18 cellular contexts compared by ENCODE assay signal in the genomic region with DNA sequence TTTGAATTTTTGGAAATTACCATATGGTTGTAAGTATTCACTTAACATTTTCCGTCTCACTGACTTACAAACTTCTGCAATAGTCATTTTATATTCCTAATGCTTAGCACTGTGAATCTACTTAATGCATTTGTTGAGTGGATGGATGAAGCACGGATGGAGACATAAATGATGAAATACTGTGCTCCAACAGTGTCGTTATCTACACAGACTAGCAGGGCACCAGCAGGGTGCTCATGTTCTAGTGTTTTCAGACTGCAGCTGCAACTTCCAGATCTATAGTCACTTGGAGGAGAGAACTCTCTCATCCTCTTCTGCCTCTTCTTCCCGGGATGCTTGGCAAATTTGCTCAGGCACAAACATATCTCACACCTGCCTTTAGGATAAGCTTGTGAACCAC.
DNase-seq lines count a peak whose midpoint lies in the region; ATAC-seq and TF ChIP-seq lines count a peak whose summit lies in the region.
"Had no signal": no experiment of that assay in that cellular context is flagged by ENCODE, and none has a peak within 500 bp of the region (broad histone marks: within the 10 kb centered on the region; RNA-seq: fewer than 3 reads in every experiment).

No MANE protein-coding gene starts in this region.

- peak overlapping the region; percentile 24 for H3K27ac Mint-ChIP-seq in glutamatergic neuron (ENCODE audit: unreplicated experiment)
- no peak overlapping the region for H3K27ac Mint-ChIP-seq in stimulated activated memory B cell treated with anti-CD40 and anti-IgM and Interleukin-4, amounts not matched to agents 10 μg/mL and 1 μg/mL and 100 μg/mL, for 72 hours
- H3K27ac Mint-ChIP-seq: CD14-positive monocyte, immature natural killer cell had no signal

- H3K27me3 Mint-ChIP-seq in glutamatergic neuron (ENCODE audit: unreplicated experiment): peaks cover 1% of the 10 kb centered on the region
- no peaks in the 10 kb centered on the region for H3K27me3 Mint-ChIP-seq in stimulated activated memory B cell treated with anti-CD40 and anti-IgM and Interleukin-4, amounts not matched to agents 10 μg/mL and 1 μg/mL and 100 μg/mL, for 72 hours

- DNase-seq in NCI-H187 treated with DMSO at 0.1 percent for 48 hours (lab: John Stamatoyannopoulos, UW): peak; percentile 3
- DNase-seq in NCI-H187 (lab: John Stamatoyannopoulos, UW): no peak
- DNase-seq in NCI-H1092 (lab: John Stamatoyannopoulos, UW): peak; percentile 62
- peak; percentile 83 for DNase-seq in NCI-H510A treated with DMSO at 0.1 percent for 48 hours (lab: John Stamatoyannopoulos, UW)
- DNase-seq in glutamatergic neuron: no peak
- DNase-seq in SK-N-DZ (ENCODE audit: low spot score): no peak
- DNase-seq: activated CD4-positive, alpha-beta T cell treated with anti-CD3 and anti-CD28 coated beads for 1 hour; activated gamma-delta T cell treated with Interleukin-2 at 50 U/mL for 16 hours; DMS79 treated with DMSO at 0.1 percent for 48 hours; effector CD8-positive, alpha-beta T cell; head of caudate nucleus; immature natural killer cell; occipital lobe; right cardiac atrium; stimulated activated naive CD4-positive, alpha-beta T cell treated with Interleukin-2 at 50 U/mL for 16 hours had no signal

- ATAC-seq in SK-N-SH treated with all-trans-retinoic acid at 6 μM for 48 hours: no peak
- no peak for ATAC-seq in stimulated activated memory B cell treated with anti-CD40 and anti-IgM and Interleukin-4, amounts not matched to agents 10 μg/mL and 1 μg/mL and 100 μg/mL, for 72 hours
- ATAC-seq: right cardiac atrium had no signal

- H3K4me1 Mint-ChIP-seq in glutamatergic neuron (ENCODE audit: low read depth, unreplicated experiment): peaks cover 4% of the 10 kb centered on the region
- H3K4me1 Mint-ChIP-seq in stimulated activated memory B cell treated with anti-CD40 and anti-IgM and Interleukin-4, amounts not matched to agents 10 μg/mL and 1 μg/mL and 100 μg/mL, for 72 hours: no peaks in the 10 kb centered on the region
- H3K4me1 Mint-ChIP-seq: CD14-positive monocyte, immature natural killer cell had no signal

- H3K4me3 Mint-ChIP-seq in glutamatergic neuron (ENCODE audit: unreplicated experiment): no peak overlapping the region
- no peak overlapping the region for H3K4me3 Mint-ChIP-seq in stimulated activated memory B cell treated with anti-CD40 and anti-IgM and Interleukin-4, amounts not matched to agents 10 μg/mL and 1 μg/mL and 100 μg/mL, for 72 hours
- H3K4me3 Mint-ChIP-seq: CD14-positive monocyte, immature natural killer cell had no signal

- TF ChIP-seq CTCF in glutamatergic neuron (IDR thresholded peaks at IDR 0.05; ENCODE audit: partially characterized antibody, unreplicated experiment): no peak

- H3K9me3 Mint-ChIP-seq in glutamatergic neuron (ENCODE audit: unreplicated experiment): no peaks in the 10 kb centered on the region
- no peaks in the 10 kb centered on the region for H3K9me3 Mint-ChIP-seq in stimulated activated memory B cell treated with anti-CD40 and anti-IgM and Interleukin-4, amounts not matched to agents 10 μg/mL and 1 μg/mL and 100 μg/mL, for 72 hours

- H3K36me3 Mint-ChIP-seq in glutamatergic neuron (ENCODE audit: unreplicated experiment): no peaks in the 10 kb centered on the region
- no peaks in the 10 kb centered on the region for H3K36me3 Mint-ChIP-seq in stimulated activated memory B cell treated with anti-CD40 and anti-IgM and Interleukin-4, amounts not matched to agents 10 μg/mL and 1 μg/mL and 100 μg/mL, for 72 hours
- H3K36me3 Mint-ChIP-seq: CD14-positive monocyte, immature natural killer cell had no signal

TF ChIP-seq in SK-N-SH treated with all-trans-retinoic acid at 6 μM for 48 hours, 23 proteins besides CTCF, POLR2A, EP300 and RAD21:
- TF ChIP-seq, protein P1, sequence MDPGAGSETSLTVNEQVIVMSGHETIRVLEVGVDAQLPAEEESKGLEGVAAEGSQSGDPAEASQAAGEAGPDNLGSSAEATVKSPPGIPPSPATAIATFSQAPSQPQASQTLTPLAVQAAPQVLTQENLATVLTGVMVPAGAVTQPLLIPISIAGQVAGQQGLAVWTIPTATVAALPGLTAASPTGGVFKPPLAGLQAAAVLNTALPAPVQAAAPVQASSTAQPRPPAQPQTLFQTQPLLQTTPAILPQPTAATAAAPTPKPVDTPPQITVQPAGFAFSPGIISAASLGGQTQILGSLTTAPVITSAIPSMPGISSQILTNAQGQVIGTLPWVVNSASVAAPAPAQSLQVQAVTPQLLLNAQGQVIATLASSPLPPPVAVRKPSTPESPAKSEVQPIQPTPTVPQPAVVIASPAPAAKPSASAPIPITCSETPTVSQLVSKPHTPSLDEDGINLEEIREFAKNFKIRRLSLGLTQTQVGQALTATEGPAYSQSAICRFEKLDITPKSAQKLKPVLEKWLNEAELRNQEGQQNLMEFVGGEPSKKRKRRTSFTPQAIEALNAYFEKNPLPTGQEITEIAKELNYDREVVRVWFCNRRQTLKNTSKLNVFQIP (CRISPR knock-in tag; IDR thresholded peaks at IDR 0.05; ENCODE audit: borderline replicate concordance, low read depth): no peak
- TF ChIP-seq SNAI2 (CRISPR knock-in tag; IDR thresholded peaks at IDR 0.05) (no peak), ISL1 (CRISPR knock-in tag; IDR thresholded peaks at IDR 0.05) (no peak), ESRRG (CRISPR knock-in tag; IDR thresholded peaks at IDR 0.05) (no peak), RARB (CRISPR knock-in tag; IDR thresholded peaks at IDR 0.05) (no peak), TOX (CRISPR knock-in tag; IDR thresholded peaks at IDR 0.05; ENCODE audit: borderline replicate concordance) (no peak), ARNTL (CRISPR knock-in tag; IDR thresholded peaks at IDR 0.05; ENCODE audit: borderline replicate concordance, low read depth) (no peak)

Comparison
In these comparisons a context has a peak if more than half of its experiments do, and no peak if none do; other contexts are left out.
1. DNase-seq: peak in NCI-H187 treated with DMSO at 0.1 percent for 48 hours (single experiment), NCI-H1092 (single experiment) and NCI-H510A treated with DMSO at 0.1 percent for 48 hours (single experiment); none in NCI-H187 (0 of 2), glutamatergic neuron (single experiment) and SK-N-DZ (single experiment).